Comparison of ENCODE assay signal across 1 cellular context in the genomic region with DNA sequence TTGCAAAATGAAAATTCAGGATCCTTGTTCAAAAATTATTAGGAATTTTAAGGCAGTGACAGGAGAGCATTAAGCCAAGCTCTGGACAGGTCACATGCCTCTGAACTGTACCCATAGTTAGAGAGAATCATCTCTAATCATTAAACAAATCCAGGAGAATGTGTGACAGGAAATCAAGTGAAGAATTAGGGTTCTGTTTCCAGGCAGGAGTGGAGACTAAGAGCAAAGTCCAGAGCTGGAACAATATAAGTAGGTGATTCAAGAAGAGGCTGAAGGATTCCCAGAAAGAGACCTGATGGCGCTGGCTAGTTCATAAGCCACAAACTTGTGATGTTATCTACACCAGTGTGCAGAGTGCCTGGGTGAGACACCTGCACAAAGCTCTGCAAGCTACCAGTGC.
TF ChIP-seq lines count a peak whose summit lies in the region.

No MANE protein-coding gene starts in this region.

TF ChIP-seq in GM23338, 12 proteins besides CTCF, POLR2A, EP300 and RAD21 (continued from another document):
- TF ChIP-seq ZNF462 (CRISPR knock-in tag; IDR thresholded peaks at IDR 0.05), result no peak
- TF ChIP-seq STAT1 (IDR thresholded peaks at IDR 0.05; ENCODE audit: unreplicated experiment), result no peak
- no peak for TF ChIP-seq EZH2phosphoT487 (IDR thresholded peaks at IDR 0.05; ENCODE audit: unreplicated experiment)
- no peak for TF ChIP-seq NANOG (IDR thresholded peaks at IDR 0.05; ENCODE audit: borderline replicate concordance)
- no peak for TF ChIP-seq ZNF331 (CRISPR knock-in tag; IDR thresholded peaks at IDR 0.05; ENCODE audit: low read depth)
- TF ChIP-seq JUNB (IDR thresholded peaks at IDR 0.05; ENCODE audit: unreplicated experiment), result no peak
- TF ChIP-seq, protein P1, sequence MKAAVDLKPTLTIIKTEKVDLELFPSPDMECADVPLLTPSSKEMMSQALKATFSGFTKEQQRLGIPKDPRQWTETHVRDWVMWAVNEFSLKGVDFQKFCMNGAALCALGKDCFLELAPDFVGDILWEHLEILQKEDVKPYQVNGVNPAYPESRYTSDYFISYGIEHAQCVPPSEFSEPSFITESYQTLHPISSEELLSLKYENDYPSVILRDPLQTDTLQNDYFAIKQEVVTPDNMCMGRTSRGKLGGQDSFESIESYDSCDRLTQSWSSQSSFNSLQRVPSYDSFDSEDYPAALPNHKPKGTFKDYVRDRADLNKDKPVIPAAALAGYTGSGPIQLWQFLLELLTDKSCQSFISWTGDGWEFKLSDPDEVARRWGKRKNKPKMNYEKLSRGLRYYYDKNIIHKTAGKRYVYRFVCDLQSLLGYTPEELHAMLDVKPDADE (IDR thresholded peaks at IDR 0.05), result no peak
- no peak for TF ChIP-seq POLR2AphosphoS5 (IDR thresholded peaks at IDR 0.05; ENCODE audit: low read depth)
